In genomic region chr11:111926505-111927391, GRCh38 we compare ENCODE assay signal across 1 cellular context.
TF ChIP-seq lines count a peak whose summit lies in the region.

No MANE protein-coding gene starts in this region.

TF ChIP-seq in K562, 482 proteins besides CTCF, POLR2A, EP300 and RAD21 (continued from another document and continues in another):
- TF ChIP-seq, protein P1, sequence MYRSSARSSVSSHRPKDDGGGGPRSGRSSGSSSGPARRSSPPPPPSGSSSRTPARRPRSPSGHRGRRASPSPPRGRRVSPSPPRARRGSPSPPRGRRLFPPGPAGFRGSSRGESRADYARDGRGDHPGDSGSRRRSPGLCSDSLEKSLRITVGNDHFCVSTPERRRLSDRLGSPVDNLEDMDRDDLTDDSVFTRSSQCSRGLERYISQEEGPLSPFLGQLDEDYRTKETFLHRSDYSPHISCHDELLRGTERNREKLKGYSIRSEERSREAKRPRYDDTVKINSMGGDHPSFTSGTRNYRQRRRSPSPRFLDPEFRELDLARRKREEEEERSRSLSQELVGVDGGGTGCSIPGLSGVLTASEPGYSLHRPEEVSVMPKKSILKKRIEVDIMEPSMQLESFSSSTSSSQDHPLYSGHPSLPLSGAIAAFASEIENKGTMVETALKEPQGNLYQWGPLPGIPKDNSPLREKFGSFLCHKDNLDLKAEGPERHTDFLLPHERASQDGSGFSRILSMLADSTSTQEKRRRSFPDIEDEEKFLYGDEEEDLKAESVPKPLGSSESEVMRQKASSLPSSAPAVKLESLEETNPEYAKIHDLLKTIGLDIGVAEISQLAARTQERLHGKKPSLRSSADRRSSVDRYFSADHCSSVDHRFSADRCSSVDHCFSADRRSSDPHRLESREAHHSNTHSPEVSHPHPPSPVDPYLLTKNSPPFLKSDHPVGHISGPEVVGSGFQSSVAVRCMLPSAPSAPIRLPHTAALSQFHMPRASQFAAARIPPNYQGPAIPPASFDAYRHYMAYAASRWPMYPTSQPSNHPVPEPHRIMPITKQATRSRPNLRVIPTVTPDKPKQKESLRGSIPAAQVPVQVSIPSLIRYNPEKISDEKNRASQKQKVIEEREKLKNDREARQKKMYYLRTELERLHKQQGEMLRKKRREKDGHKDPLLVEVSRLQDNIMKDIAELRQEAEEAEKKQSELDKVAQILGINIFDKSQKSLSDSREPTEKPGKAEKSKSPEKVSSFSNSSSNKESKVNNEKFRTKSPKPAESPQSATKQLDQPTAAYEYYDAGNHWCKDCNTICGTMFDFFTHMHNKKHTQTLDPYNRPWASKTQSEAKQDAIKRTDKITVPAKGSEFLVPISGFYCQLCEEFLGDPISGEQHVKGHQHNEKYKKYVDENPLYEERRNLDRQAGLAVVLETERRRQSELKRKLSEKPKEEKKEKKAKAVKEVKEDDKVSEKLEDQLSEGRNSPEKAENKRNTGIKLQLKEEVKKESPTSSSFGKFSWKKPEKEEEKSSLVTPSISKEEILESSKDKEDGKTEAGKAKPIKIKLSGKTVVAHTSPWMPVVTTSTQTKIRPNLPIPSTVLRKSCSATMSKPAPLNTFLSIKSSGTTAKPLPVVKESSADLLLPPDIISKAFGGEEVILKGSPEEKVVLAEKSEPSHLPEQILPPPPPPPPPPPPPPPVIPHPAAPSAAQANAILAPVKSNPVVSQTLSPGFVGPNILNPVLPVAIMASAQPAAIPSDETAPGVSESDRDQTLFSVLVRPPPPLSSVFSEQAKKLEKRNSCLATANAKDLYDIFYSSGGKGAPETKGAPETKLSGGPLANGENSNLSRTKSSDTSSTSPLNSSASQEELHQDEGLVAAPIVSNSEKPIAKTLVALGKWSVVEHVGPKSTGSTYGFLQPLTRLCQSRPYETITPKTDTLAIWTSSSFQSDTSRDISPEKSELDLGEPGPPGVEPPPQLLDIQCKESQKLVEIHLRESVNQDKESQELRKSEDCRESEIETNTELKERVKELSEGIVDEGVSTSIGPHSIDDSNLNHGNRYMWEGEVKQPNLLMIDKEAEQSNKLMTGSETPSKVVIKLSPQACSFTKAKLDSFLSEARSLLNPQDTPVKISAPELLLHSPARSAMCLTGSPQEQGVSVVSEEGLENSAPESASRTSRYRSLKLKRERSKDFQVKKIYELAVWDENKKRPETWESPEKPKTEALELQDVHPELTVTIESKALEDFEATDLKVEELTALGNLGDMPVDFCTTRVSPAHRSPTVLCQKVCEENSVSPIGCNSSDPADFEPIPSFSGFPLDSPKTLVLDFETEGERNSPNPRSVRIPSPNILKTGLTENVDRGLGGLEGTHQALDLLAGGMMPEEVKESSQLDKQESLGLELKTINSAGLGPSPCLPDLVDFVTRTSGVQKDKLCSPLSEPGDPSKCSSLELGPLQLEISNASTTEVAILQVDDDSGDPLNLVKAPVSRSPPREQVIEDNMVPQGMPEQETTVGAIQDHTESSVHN (IDR thresholded peaks at IDR 0.05; ENCODE audit: borderline replicate concordance in 1 of 2, low read depth in 1 of 2) = no peak
- TF ChIP-seq BRF2 (IDR thresholded peaks at IDR 0.05; ENCODE audit: borderline replicate concordance, insufficient read depth, insufficient read length) = no peak
- TF ChIP-seq ESRRA (IDR thresholded peaks at IDR 0.05; ENCODE audit: borderline replicate concordance, low read depth) = no peak; the same call in 1 of the 2 replicates
- TF ChIP-seq SMAD3 (CRISPR knock-in tag; conservative IDR thresholded peaks at IDR 0.05) = 0 out of 2 replicates have a peak, but pooled peaks have one; percentile 36
- TF ChIP-seq HDGF (IDR thresholded peaks at IDR 0.05) = no peak
- no peak for TF ChIP-seq SP2 (IDR thresholded peaks at IDR 0.05; ENCODE audit: extremely low read depth, low read depth, low read length, poor library complexity, severe bottlenecking)
- no peak for TF ChIP-seq THAP7 (CRISPR knock-in tag; IDR thresholded peaks at IDR 0.05)
- no peak for TF ChIP-seq ZNF699 (CRISPR knock-in tag; IDR thresholded peaks at IDR 0.05; ENCODE audit: insufficient replicate concordance)
- no peak for TF ChIP-seq ZC3H8 (IDR thresholded peaks at IDR 0.05)
- no peak for TF ChIP-seq CEBPG (CRISPR knock-in tag; IDR thresholded peaks at IDR 0.05)
- no peak for TF ChIP-seq CEBPG (tag; conservative IDR thresholded peaks at IDR 0.05 in 1 of 2, IDR thresholded peaks at IDR 0.05 in 1 of 2)
- no peak for TF ChIP-seq RUNX1 (IDR thresholded peaks at IDR 0.05; ENCODE audit: low read depth)
- no peak for TF ChIP-seq CUX1 (CRISPR knock-in tag; IDR thresholded peaks at IDR 0.05)
- peak; percentile 88 for TF ChIP-seq SUPT5H (IDR thresholded peaks at IDR 0.05)
- no peak; the same call in 1 of the 2 replicates for TF ChIP-seq ELF1 (tag; IDR thresholded peaks at IDR 0.05)
- TF ChIP-seq CHD2 (IDR thresholded peaks at IDR 0.05; ENCODE audit: low read depth, low read length) = no peak
- no peak for TF ChIP-seq HNRNPL (IDR thresholded peaks at IDR 0.05; ENCODE audit: low read depth, low read length)
- TF ChIP-seq MEF2A (IDR thresholded peaks at IDR 0.05; ENCODE audit: control insufficient read depth, low read depth, low read length) = no peak
- TF ChIP-seq BRD4 (IDR thresholded peaks at IDR 0.05) = no peak
- no peak for TF ChIP-seq DIDO1 (tag; IDR thresholded peaks at IDR 0.05; ENCODE audit: low read depth)
- TF ChIP-seq ATF1 (CRISPR knock-in tag; IDR thresholded peaks at IDR 0.05) = no peak
- peak; percentile 34; the same call in 1 of the 2 replicates for TF ChIP-seq ATF1 (tag; IDR thresholded peaks at IDR 0.05)
- TF ChIP-seq FOXJ3 (CRISPR knock-in tag; IDR thresholded peaks at IDR 0.05) = no peak
- no peak for TF ChIP-seq NFXL1 (CRISPR knock-in tag; IDR thresholded peaks at IDR 0.05)
- no peak for TF ChIP-seq CBX8 (IDR thresholded peaks at IDR 0.05; ENCODE audit: borderline replicate concordance, extremely low read depth, low read depth, low read length, poor library complexity, severe bottlenecking)
- TF ChIP-seq, protein P2, sequence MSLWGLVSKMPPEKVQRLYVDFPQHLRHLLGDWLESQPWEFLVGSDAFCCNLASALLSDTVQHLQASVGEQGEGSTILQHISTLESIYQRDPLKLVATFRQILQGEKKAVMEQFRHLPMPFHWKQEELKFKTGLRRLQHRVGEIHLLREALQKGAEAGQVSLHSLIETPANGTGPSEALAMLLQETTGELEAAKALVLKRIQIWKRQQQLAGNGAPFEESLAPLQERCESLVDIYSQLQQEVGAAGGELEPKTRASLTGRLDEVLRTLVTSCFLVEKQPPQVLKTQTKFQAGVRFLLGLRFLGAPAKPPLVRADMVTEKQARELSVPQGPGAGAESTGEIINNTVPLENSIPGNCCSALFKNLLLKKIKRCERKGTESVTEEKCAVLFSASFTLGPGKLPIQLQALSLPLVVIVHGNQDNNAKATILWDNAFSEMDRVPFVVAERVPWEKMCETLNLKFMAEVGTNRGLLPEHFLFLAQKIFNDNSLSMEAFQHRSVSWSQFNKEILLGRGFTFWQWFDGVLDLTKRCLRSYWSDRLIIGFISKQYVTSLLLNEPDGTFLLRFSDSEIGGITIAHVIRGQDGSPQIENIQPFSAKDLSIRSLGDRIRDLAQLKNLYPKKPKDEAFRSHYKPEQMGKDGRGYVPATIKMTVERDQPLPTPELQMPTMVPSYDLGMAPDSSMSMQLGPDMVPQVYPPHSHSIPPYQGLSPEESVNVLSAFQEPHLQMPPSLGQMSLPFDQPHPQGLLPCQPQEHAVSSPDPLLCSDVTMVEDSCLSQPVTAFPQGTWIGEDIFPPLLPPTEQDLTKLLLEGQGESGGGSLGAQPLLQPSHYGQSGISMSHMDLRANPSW (CRISPR knock-in tag; IDR thresholded peaks at IDR 0.05) = no peak
- TF ChIP-seq, protein P3, sequence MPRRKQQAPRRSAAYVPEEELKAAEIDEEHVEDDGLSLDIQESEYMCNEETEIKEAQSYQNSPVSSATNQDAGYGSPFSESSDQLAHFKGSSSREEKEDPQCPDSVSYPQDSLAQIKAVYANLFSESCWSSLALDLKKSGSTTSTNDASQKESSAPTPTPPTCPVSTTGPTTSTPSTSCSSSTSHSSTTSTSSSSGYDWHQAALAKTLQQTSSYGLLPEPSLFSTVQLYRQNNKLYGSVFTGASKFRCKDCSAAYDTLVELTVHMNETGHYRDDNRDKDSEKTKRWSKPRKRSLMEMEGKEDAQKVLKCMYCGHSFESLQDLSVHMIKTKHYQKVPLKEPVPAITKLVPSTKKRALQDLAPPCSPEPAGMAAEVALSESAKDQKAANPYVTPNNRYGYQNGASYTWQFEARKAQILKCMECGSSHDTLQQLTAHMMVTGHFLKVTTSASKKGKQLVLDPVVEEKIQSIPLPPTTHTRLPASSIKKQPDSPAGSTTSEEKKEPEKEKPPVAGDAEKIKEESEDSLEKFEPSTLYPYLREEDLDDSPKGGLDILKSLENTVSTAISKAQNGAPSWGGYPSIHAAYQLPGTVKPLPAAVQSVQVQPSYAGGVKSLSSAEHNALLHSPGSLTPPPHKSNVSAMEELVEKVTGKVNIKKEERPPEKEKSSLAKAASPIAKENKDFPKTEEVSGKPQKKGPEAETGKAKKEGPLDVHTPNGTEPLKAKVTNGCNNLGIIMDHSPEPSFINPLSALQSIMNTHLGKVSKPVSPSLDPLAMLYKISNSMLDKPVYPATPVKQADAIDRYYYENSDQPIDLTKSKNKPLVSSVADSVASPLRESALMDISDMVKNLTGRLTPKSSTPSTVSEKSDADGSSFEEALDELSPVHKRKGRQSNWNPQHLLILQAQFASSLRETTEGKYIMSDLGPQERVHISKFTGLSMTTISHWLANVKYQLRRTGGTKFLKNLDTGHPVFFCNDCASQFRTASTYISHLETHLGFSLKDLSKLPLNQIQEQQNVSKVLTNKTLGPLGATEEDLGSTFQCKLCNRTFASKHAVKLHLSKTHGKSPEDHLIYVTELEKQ (CRISPR knock-in tag; IDR thresholded peaks at IDR 0.05) = no peak
- TF ChIP-seq, protein P4, sequence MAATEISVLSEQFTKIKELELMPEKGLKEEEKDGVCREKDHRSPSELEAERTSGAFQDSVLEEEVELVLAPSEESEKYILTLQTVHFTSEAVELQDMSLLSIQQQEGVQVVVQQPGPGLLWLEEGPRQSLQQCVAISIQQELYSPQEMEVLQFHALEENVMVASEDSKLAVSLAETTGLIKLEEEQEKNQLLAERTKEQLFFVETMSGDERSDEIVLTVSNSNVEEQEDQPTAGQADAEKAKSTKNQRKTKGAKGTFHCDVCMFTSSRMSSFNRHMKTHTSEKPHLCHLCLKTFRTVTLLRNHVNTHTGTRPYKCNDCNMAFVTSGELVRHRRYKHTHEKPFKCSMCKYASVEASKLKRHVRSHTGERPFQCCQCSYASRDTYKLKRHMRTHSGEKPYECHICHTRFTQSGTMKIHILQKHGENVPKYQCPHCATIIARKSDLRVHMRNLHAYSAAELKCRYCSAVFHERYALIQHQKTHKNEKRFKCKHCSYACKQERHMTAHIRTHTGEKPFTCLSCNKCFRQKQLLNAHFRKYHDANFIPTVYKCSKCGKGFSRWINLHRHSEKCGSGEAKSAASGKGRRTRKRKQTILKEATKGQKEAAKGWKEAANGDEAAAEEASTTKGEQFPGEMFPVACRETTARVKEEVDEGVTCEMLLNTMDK (IDR thresholded peaks at IDR 0.05; ENCODE audit: borderline replicate concordance, insufficient read depth, low read depth, low read length, poor library complexity, severe bottlenecking) = no peak
- TF ChIP-seq HMG20A (CRISPR knock-in tag; conservative IDR thresholded peaks at IDR 0.05) = no peak
- no peak for TF ChIP-seq ATF2 (CRISPR knock-in tag; IDR thresholded peaks at IDR 0.05)
- TF ChIP-seq PHB (CRISPR knock-in tag; IDR thresholded peaks at IDR 0.05) = no peak
